9 cellular contexts compared by ENCODE assay signal in genomic region chr6:52360601-52361346, GRCh38. TPM values are rescaled to one million over a fixed set of nuclear protein-coding genes. Genes with fewer than 3 reads are reported as not detected.
DNase-seq lines count a peak whose midpoint lies in the region; ATAC-seq and TF ChIP-seq lines count a peak whose summit lies in the region.
"Had no signal": no experiment of that assay in that cellular context is flagged by ENCODE, and none has a peak within 500 bp of the region (broad histone marks: within the 10 kb centered on the region; RNA-seq: fewer than 3 reads in every experiment).

No MANE protein-coding gene starts in this region.

- peak overlapping the region; percentile 90 to 98; a peak in 1 of 4 replicates for H4K8ac ChIP-seq in IMR-90 (ENCODE audit: low read depth in 2 of 2, low read length in 2 of 2)

- H3K9me2 ChIP-seq in DOHH2 (replicated peaks; ENCODE audit: control insufficient read depth, low read length) = no peaks in the 10 kb centered on the region

- H2AFZ ChIP-seq in IMR-90 (replicated peaks; ENCODE audit: low read length, poor library complexity) = no peak overlapping the region

- H3K27me3 Mint-ChIP-seq in nephron (ENCODE audit: low read depth) = peaks cover 14% of the 10 kb centered on the region

- POLR2A ChIA-PET in IMR-90 (lab: Charles Lee; ENCODE audit: unreplicated experiment) = no interaction called here

- peak overlapping the region in 1 of 3 experiments; percentile 72 for H3K27ac Mint-ChIP-seq in nephron

- H3K36me3 ChIP-seq in DOHH2 (ENCODE audit: control insufficient read depth, low read length) (peaks cover 6% of the 10 kb centered on the region; the same call in 1 of the 2 replicates), IMR-90 (ENCODE audit: control insufficient read depth, insufficient read depth, low read length) (no peaks in the 10 kb centered on the region)

- no peaks in the 10 kb centered on the region for H3K27me3 ChIP-seq in DOHH2 (ENCODE audit: control insufficient read depth, low read length)
- H3K27me3 ChIP-seq in IMR-90 (ENCODE audit: control insufficient read depth, insufficient read depth, low read length) = no peaks in the 10 kb centered on the region

- dilution Hi-C loops in IMR-90 (cut with HindIII; ENCODE audit: low sequenced_read_pairs, unreplicated experiment) = no loop called here

- H2BK120ac ChIP-seq in IMR-90 (ENCODE audit: low read depth, low read length) = no peak overlapping the region

- no peaks in the 10 kb centered on the region for H4K20me1 ChIP-seq in DOHH2 (ENCODE audit: control insufficient read depth, insufficient read depth, low read depth, low read length)
- no peaks in the 10 kb centered on the region; the same call in 1 of the 2 replicates for H4K20me1 ChIP-seq in IMR-90 (ENCODE audit: insufficient read depth, low read length)

- H2AK9ac ChIP-seq in IMR-90 (replicated peaks; ENCODE audit: low read depth, low read length, poor library complexity) = no peak overlapping the region

- no peak overlapping the region for H3K18ac ChIP-seq in IMR-90 (ENCODE audit: low read depth, low read length)

- H3K14ac ChIP-seq in IMR-90 (replicated peaks; ENCODE audit: low read depth, low read length) = no peak overlapping the region

- no peak overlapping the region for H3K4ac ChIP-seq in IMR-90 (ENCODE audit: low read depth, low read length)

- TF ChIP-seq POLR2A in IMR-90 (IDR thresholded peaks at IDR 0.05; ENCODE audit: low read depth, low read length) = no peak

- peaks cover 35% of the 10 kb centered on the region for H3K79me2 ChIP-seq in DOHH2 (ENCODE audit: control insufficient read depth, low read length)

- H2AK5ac ChIP-seq in IMR-90 (ENCODE audit: low read depth, low read length) = no peak overlapping the region

- ATAC-seq in IMR-90 (ENCODE audit: low read depth) (no peak), GM19035 (IDR thresholded peaks at IDR 0.05; ENCODE audit: unreplicated experiment) (no peak), HG03139 (IDR thresholded peaks at IDR 0.05; ENCODE audit: unreplicated experiment) (no peak)

- H3K9me1 ChIP-seq in IMR-90 (ENCODE audit: insufficient read depth, low read length) = peaks cover 3% of the 10 kb centered on the region

- peak overlapping the region; percentile 86 to 88 (median 86) for H3K4me3 Mint-ChIP-seq in nephron

- H3K4me1 Mint-ChIP-seq in nephron = peaks cover 17% of the 10 kb centered on the region

- H3K79me1 ChIP-seq in IMR-90 (ENCODE audit: low read depth in 1 of 2, low read length in 2 of 2) = peaks cover 0 to 15% of the 10 kb centered on the region in 2 experiments; a peak in 2 of 4 replicates

- H3K4me1 ChIP-seq in DOHH2 (ENCODE audit: control insufficient read depth, low read length) (peaks cover 47% of the 10 kb centered on the region), IMR-90 (ENCODE audit: control insufficient read depth, insufficient read depth, low read length) (peaks cover 15% of the 10 kb centered on the region)

- H3K27ac ChIP-seq in DOHH2 (ENCODE audit: low read depth, low read length) = no peak overlapping the region
- H3K27ac ChIP-seq in IMR-90 (ENCODE audit: insufficient read depth, low read length) = no peak overlapping the region
- H3K27ac ChIP-seq in caudate nucleus (ENCODE audit: low read depth, low read length) = peak overlapping the region; percentile 88

- H4K5ac ChIP-seq in IMR-90 (ENCODE audit: low read depth, low read length) = no peak overlapping the region

- no peak overlapping the region for H2BK5ac ChIP-seq in IMR-90 (ENCODE audit: low read depth, low read length, poor library complexity, severe bottlenecking)

- in situ Hi-C loops in IMR-90 (cut with MboI; ENCODE audit: low sequenced_read_pairs) = no loop called here

- no TSS peak for BruUV-seq in IMR-90 (replicated peaks; lab: Mats Ljungman, UMichigan)

- H3K9ac ChIP-seq in IMR-90 (ENCODE audit: low read depth, low read length) = no peak overlapping the region

- no peaks in the 10 kb centered on the region for H3K9me3 Mint-ChIP-seq in nephron

- no peak overlapping the region for H4K91ac ChIP-seq in IMR-90 (ENCODE audit: insufficient read depth, low read depth, low read length)

- peak overlapping the region; percentile 72 for H3K4me2 ChIP-seq in DOHH2 (ENCODE audit: low read length)
- H3K4me2 ChIP-seq in IMR-90 (ENCODE audit: low read depth, low read length) = no peak overlapping the region

- CTCF ChIA-PET in IMR-90 (lab: Yijun Ruan, JAX) = interaction anchor here (0.6 kb wide), 1 partner anchor 8 kb away, joined by 6 read pairs; no protein-coding TSS in a partner anchor

- H2BK20ac ChIP-seq in IMR-90 (ENCODE audit: low read depth, low read length) = no peak overlapping the region

- intact Hi-C loops in IMR-90 (cut with micrococcal nuclease) = no loop called here

- H3K4me3 ChIP-seq in DOHH2 (ENCODE audit: low read length) (peak overlapping the region; percentile 79), IMR-90 (ENCODE audit: insufficient read depth, low read depth, low read length) (no peak overlapping the region)

- 97% methylated on average over 4 of the region's 11 CpGs; no CpG with 5 or more reads in 1 of the 2 experiments for WGBS in IMR-90 (ENCODE audit: extremely low coverage in 2 of 2, insufficient read length in 1 of 2), 2 experiments

- no peak for TF ChIP-seq RAD21 in IMR-90 (IDR thresholded peaks at IDR 0.05; ENCODE audit: low read length)

- no peak overlapping the region for H2BK15ac ChIP-seq in IMR-90 (ENCODE audit: low read depth, low read length)

- peaks cover 14% of the 10 kb centered on the region for H3F3A ChIP-seq in DOHH2 (ENCODE audit: control insufficient read depth, insufficient read depth)

- H3K56ac ChIP-seq in IMR-90 (ENCODE audit: extremely low read depth, insufficient read depth, low read length) = no peak overlapping the region

- no peak overlapping the region for H3K23ac ChIP-seq in IMR-90 (ENCODE audit: low read depth, low read length)

- DNase-seq in IMR-90 (no peak), caudate nucleus (lab: John Stamatoyannopoulos, UW) (no peak), GF-D8 (lab: John Stamatoyannopoulos, UW) (no peak), SKM-1 (lab: John Stamatoyannopoulos, UW; ENCODE audit: unreplicated experiment) (no peak)
- DNase-seq: SIG-M5 had no signal

- no peaks in the 10 kb centered on the region for H3K36me3 Mint-ChIP-seq in nephron (ENCODE audit: low read depth)

- H3K9me3 ChIP-seq in DOHH2 (ENCODE audit: control insufficient read depth, insufficient read depth, low read length) (no peaks in the 10 kb centered on the region), IMR-90 (ENCODE audit: control insufficient read depth, insufficient read depth, low read length) (no peaks in the 10 kb centered on the region)

- TF ChIP-seq CTCF in DOHH2 (IDR thresholded peaks at IDR 0.05; ENCODE audit: low read depth, low read length, poor library complexity, severe bottlenecking) = no peak
- TF ChIP-seq CTCF in IMR-90 (conservative IDR thresholded peaks at IDR 0.05; ENCODE audit: low read depth, low read length) = no peak
- TF ChIP-seq CTCF in nephron (IDR thresholded peaks at IDR 0.05; ENCODE audit: unreplicated experiment in 3 of 3) = no peak

TF ChIP-seq in IMR-90, 13 proteins besides CTCF, POLR2A, EP300 and RAD21:
- TF ChIP-seq CEBPB (IDR thresholded peaks at IDR 0.05; ENCODE audit: low read depth, low read length) = peak; percentile 71
- TF ChIP-seq RFX5 (IDR thresholded peaks at IDR 0.05; ENCODE audit: low read depth, low read length) = no peak

RNA-seq across cellular contexts. Expression of gene PAQR8, which starts 1.2 kb away (rescaled TPM):
- total RNA-seq in IMR-90 (2012; rRNA removed) = 1.6 and 1.7 TPM in 2 replicates
- 1.1 and 1.4 TPM in 2 replicates for polyA plus RNA-seq in IMR-90 (2012; rRNA removed)
- polyA plus RNA-seq in IMR-90 (2012; cell fraction: cytosol; rRNA removed) = 0.68 and 1.2 TPM in 2 replicates
- polyA plus RNA-seq in IMR-90 (2012; cell fraction: nucleus; rRNA removed; ENCODE audit: low replicate concordance) = 0.37 and 0.42 TPM in 2 replicates

RNA-seq across cellular contexts. Expression of gene EFHC1, which starts 59.4 kb away (rescaled TPM):
- 14.0 and 14.7 TPM in 2 replicates for total RNA-seq in IMR-90 (2012; rRNA removed)
- polyA plus RNA-seq in IMR-90 (2012; rRNA removed) = 17.6 and 23.0 TPM in 2 replicates
- 3.1 and 5.1 TPM in 2 replicates for polyA plus RNA-seq in IMR-90 (2012; cell fraction: cytosol; rRNA removed)
- 39.6 and 135 TPM in 2 replicates for polyA plus RNA-seq in IMR-90 (2012; cell fraction: nucleus; rRNA removed; ENCODE audit: low replicate concordance)
